Comparison of ENCODE assay signal across 20 cellular contexts in genomic region chr14:85573406-85573805, GRCh38. TPM values are rescaled to one million over a fixed set of nuclear protein-coding genes. Genes with fewer than 3 reads are reported as not detected.
DNase-seq lines count a peak whose midpoint lies in the region; ATAC-seq and TF ChIP-seq lines count a peak whose summit lies in the region.
"Had no signal": no experiment of that assay in that cellular context is flagged by ENCODE, and none has a peak within 500 bp of the region (broad histone marks: within the 10 kb centered on the region; RNA-seq: fewer than 3 reads in every experiment).

No MANE protein-coding gene starts in this region.

- intact Hi-C loops in mucosa of descending colon (cut with DNase I, micrococcal nuclease) = no loop called here

- H3K27me3 Mint-ChIP-seq in osteocyte (ENCODE audit: unreplicated experiment) = no peaks in the 10 kb centered on the region
- H3K27me3 Mint-ChIP-seq: central memory CD8-positive, alpha-beta T cell; stimulated activated memory B cell treated with anti-CD40 and anti-IgM and Interleukin-4, amounts not matched to agents 10 μg/mL and 1 μg/mL and 100 μg/mL, for 72 hours had no signal

- DNase-seq in AG10803 (ENCODE audit: low read depth) (peak; percentile 23), LHCN-M2 (ENCODE audit: low read depth) (peak; percentile 92), epithelial cell of prostate (ENCODE audit: low read depth, low spot score) (no peak), osteocyte (ENCODE audit: extremely low spot score, unreplicated experiment) (no peak), mucosa of descending colon (no peak), NCI-H345 (lab: John Stamatoyannopoulos, UW) (no peak), NCI-H1417 (lab: John Stamatoyannopoulos, UW) (no peak)
- DNase-seq: activated CD4-positive, alpha-beta T cell treated with anti-CD3 and anti-CD28 coated beads for 4 hours; activated CD8-positive, alpha-beta memory T cell treated with anti-CD3 and anti-CD28 coated beads, Interleukin-2, amount 50 U/mL, for 4 hours; activated effector memory CD4-positive, alpha-beta T cell treated with Interleukin-2 at 50 U/mL for 16 hours; H7; midbrain; NCI-H1105 treated with DMSO at 0.1 percent for 48 hours; NCI-H82; stimulated activated CD4-positive, alpha-beta T cell treated with anti-CD3 and anti-CD28 coated beads, Interleukin-15, amount 100 ng/mL, for 24 hours; tibial artery had no signal

- H3K4me3 ChIP-seq in AG10803 (ENCODE audit: low read length) (no peak overlapping the region), mucosa of descending colon (no peak overlapping the region)
- H3K4me3 ChIP-seq: tibial artery had no signal

- peaks cover 66% of the 10 kb centered on the region for H3K4me1 Mint-ChIP-seq in osteocyte (ENCODE audit: unreplicated experiment)
- H3K4me1 Mint-ChIP-seq: central memory CD8-positive, alpha-beta T cell; stimulated activated memory B cell treated with anti-CD40 and anti-IgM and Interleukin-4, amounts not matched to agents 10 μg/mL and 1 μg/mL and 100 μg/mL, for 72 hours had no signal

- H3K9me3 ChIP-seq in mucosa of descending colon = no peaks in the 10 kb centered on the region
- H3K9me3 ChIP-seq: tibial artery had no signal

- no peaks in the 10 kb centered on the region for H3K4me1 ChIP-seq in mucosa of descending colon (ENCODE audit: low read depth)

- no peak overlapping the region for H3K4me3 Mint-ChIP-seq in osteocyte (ENCODE audit: unreplicated experiment)
- H3K4me3 Mint-ChIP-seq: central memory CD8-positive, alpha-beta T cell; stimulated activated memory B cell treated with anti-CD40 and anti-IgM and Interleukin-4, amounts not matched to agents 10 μg/mL and 1 μg/mL and 100 μg/mL, for 72 hours had no signal

- H3K27ac ChIP-seq in epithelial cell of prostate = peak overlapping the region; percentile 24
- H3K27ac ChIP-seq: KMS-11, tibial artery had no signal

- peak overlapping the region; percentile 23 for H3K27ac Mint-ChIP-seq in osteocyte (ENCODE audit: unreplicated experiment)
- H3K27ac Mint-ChIP-seq: stimulated activated memory B cell treated with anti-CD40 and anti-IgM and Interleukin-4, amounts not matched to agents 10 μg/mL and 1 μg/mL and 100 μg/mL, for 72 hours had no signal

- no peaks in the 10 kb centered on the region for H3K36me3 ChIP-seq in mucosa of descending colon (ENCODE audit: low read depth)
- H3K36me3 ChIP-seq: tibial artery had no signal

- H3K36me3 Mint-ChIP-seq in osteocyte (ENCODE audit: unreplicated experiment) = peaks cover 36% of the 10 kb centered on the region
- H3K36me3 Mint-ChIP-seq: stimulated activated memory B cell treated with anti-CD40 and anti-IgM and Interleukin-4, amounts not matched to agents 10 μg/mL and 1 μg/mL and 100 μg/mL, for 72 hours had no signal

- H3K9me3 Mint-ChIP-seq in osteocyte (ENCODE audit: unreplicated experiment) = no peaks in the 10 kb centered on the region

- TF ChIP-seq CTCF in AG10803 (conservative IDR thresholded peaks at IDR 0.05; ENCODE audit: low read length) (no peak), osteocyte (IDR thresholded peaks at IDR 0.05) (no peak), mucosa of descending colon (IDR thresholded peaks at IDR 0.05) (no peak)

- ATAC-seq in mucosa of descending colon (no peak), HG02759 (IDR thresholded peaks at IDR 0.05; ENCODE audit: unreplicated experiment) (no peak)
- ATAC-seq: stimulated activated memory B cell treated with anti-CD40 and anti-IgM and Interleukin-4, amounts not matched to agents 10 μg/mL and 1 μg/mL and 100 μg/mL, for 72 hours had no signal

RNA-seq across cellular contexts. Expression of gene FLRT2, which starts 43.5 kb away (rescaled TPM):
- total RNA-seq in LHCN-M2 (2014; rRNA removed) = 7.5 and 17.6 TPM in 2 replicates
- 20.2 TPM for polyA plus RNA-seq in LHCN-M2 (2012)
- total RNA-seq in osteocyte = 168 and 181 TPM in 2 replicates
- 10 to 100 TPM in 1 of 3 donors, 1 to 10 TPM in 2; 4.9 to 14.6 (median 7.1) TPM for total RNA-seq in mucosa of descending colon

Comparison
In these comparisons a context has a peak if more than half of its experiments do, and no peak if none do; other contexts are left out.
1. DNase-seq: peak in AG10803 (single experiment) and LHCN-M2 (single experiment); none in epithelial cell of prostate (single experiment), osteocyte (single experiment), mucosa of descending colon (0 of 3), NCI-H345 (single experiment) and NCI-H1417 (0 of 3).